Comparison of ENCODE assay signal across 1 cellular context in the genomic region with DNA sequence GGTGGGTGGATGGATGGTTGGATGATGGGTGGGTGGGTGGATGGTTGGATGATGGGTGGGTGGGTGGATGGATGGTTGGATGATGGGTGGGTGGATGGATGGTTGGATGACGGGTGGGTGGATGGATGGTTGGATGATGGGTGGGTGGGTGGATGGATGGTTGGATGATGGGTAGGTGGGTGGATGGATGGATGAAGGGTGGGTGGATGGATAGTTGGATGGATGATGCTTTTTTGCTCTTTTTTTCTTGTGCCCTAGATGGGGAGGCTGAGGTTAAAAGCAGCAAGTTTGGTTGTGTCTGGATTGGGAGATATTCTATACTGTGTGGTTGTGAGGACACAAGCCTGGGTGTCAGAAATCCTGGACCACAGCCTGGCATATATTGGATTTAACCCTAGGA.
TF ChIP-seq lines count a peak whose summit lies in the region.

No MANE protein-coding gene starts in this region.

TF ChIP-seq in HEK293, 187 proteins besides CTCF, POLR2A, EP300 and RAD21 (continued from another document):
- TF ChIP-seq PRDM4 (tag by site-specific recombination; IDR thresholded peaks at IDR 0.05): no peak
- TF ChIP-seq ZNF2 (tag by site-specific recombination; IDR thresholded peaks at IDR 0.05): no peak
- TF ChIP-seq ZNF335 (tag by site-specific recombination; conservative IDR thresholded peaks at IDR 0.05): no peak
- TF ChIP-seq, protein P1, sequence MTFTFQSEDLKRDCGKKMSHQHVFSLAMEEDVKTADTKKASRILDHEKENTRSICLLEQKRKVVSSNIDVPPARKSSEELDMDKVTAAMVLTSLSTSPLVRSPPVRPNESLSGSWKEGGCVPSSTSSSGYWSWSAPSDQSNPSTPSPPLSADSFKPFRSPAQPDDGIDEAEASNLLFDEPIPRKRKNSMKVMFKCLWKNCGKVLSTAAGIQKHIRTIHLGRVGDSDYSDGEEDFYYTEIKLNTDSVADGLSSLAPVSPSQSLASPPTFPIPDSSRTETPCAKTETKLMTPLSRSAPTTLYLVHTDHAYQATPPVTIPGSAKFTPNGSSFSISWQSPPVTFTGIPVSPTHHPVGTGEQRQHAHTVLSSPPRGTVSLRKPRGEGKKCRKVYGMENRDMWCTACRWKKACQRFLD (tag by site-specific recombination; IDR thresholded peaks at IDR 0.05): no peak
- TF ChIP-seq ZNF280D (tag by site-specific recombination; IDR thresholded peaks at IDR 0.05): no peak
- no peak for TF ChIP-seq ZBTB1 (tag by site-specific recombination; IDR thresholded peaks at IDR 0.05)
- TF ChIP-seq ZNF426 (tag by site-specific recombination; IDR thresholded peaks at IDR 0.05): no peak
- no peak for TF ChIP-seq ZNF146 (tag by site-specific recombination; IDR thresholded peaks at IDR 0.05)
- TF ChIP-seq ZNF658 (tag by site-specific recombination; IDR thresholded peaks at IDR 0.05): no peak
- TF ChIP-seq ZNF302 (tag by site-specific recombination; IDR thresholded peaks at IDR 0.05; ENCODE audit: low read depth): no peak
- no peak for TF ChIP-seq ZIC2 (tag by site-specific recombination; IDR thresholded peaks at IDR 0.05)
- TF ChIP-seq IKZF3 (tag by site-specific recombination; IDR thresholded peaks at IDR 0.05): no peak
- TF ChIP-seq ZNF350 (tag by site-specific recombination; IDR thresholded peaks at IDR 0.05): no peak
